ENCODE assay signal across 7 cellular contexts in the genomic region with DNA sequence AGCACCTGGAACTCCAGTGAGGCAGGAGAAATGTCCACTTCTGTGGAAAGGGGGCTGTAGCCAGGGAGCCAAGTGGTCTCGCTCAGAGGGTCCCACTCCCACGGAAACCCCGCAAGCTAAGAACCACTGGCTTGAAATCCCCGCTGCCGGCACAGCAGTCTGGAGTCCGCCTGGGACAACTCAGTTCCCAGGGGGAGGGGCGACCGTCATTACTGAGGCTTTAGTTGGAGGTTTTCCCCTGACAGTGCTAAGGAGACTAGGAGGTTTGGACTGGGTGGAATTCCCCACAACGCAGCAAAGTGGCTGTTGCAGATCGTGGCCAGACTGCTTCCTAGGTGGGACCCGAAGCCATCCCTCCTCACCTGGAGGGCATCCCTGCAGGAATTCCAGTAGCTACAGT. TPM values are rescaled to one million over a fixed set of nuclear protein-coding genes. Genes with fewer than 3 reads are reported as not detected.
"Had no signal": no experiment of that assay in that cellular context is flagged by ENCODE, and none has a peak within 500 bp of the region (broad histone marks: within the 10 kb centered on the region; RNA-seq: fewer than 3 reads in every experiment).

No MANE protein-coding gene starts in this region.

RNA-seq across cellular contexts. Expression of a gene that starts 18.1 kb away (rescaled TPM):
- total RNA-seq: activated B cell treated with CpG ODN at 0.5 μM for 24 hours; activated CD4-positive, alpha-beta memory T cell treated with anti-CD3 and anti-CD28 coated beads for 36 hours; activated CD4-positive, alpha-beta memory T cell treated with anti-CD3 and anti-CD28 coated beads, Interleukin-2, amount 10 ng/mL, durations not matched to agents 7 days and 5 days; activated CD4-positive, alpha-beta T cell treated with anti-CD3 and anti-CD28 coated beads, Interleukin-2, amount 10 ng/mL, durations not matched to agents 24 days and 14 days; activated CD8-positive, alpha-beta T cell treated with anti-CD3 and anti-CD28 coated beads for 36 hours; activated CD8-positive, alpha-beta T cell treated with anti-CD3 and anti-CD28 coated beads, Interleukin-2, amount 10 ng/mL, durations not matched to agents 7 days and 5 days; T-helper 17 cell had no signal
